Comparison of ENCODE assay signal across 9 cellular contexts in genomic region chr1:46643368-46643775, GRCh38. TPM values are rescaled to one million over a fixed set of nuclear protein-coding genes. Genes with fewer than 3 reads are reported as not detected.
DNase-seq lines count a peak whose midpoint lies in the region; ATAC-seq, FAIRE-seq and TF ChIP-seq lines count a peak whose summit lies in the region.
"Had no signal": no experiment of that assay in that cellular context is flagged by ENCODE, and none has a peak within 500 bp of the region (broad histone marks: within the 10 kb centered on the region; RNA-seq: fewer than 3 reads in every experiment).

No MANE protein-coding gene starts in this region.

- H3K27me3 ChIP-seq in BJ (ENCODE audit: control insufficient read depth, insufficient read depth, low read length): no peaks in the 10 kb centered on the region

- POLR2A ChIA-PET in BJ (lab: Charles Lee): interaction anchor here (0.6 to 1.4 kb wide), 4 partner anchors 10 to 899 kb away, joined by 3 to 5 read pairs (median 4); no protein-coding TSS in a partner anchor

- ATAC-seq in left colon (peak; percentile 82), HG03378 (IDR thresholded peaks at IDR 0.05; ENCODE audit: unreplicated experiment) (no peak)

- CTCF ChIA-PET in BJ (lab: Yijun Ruan, JAX): interaction anchor here (0.6 to 1.2 kb wide), 3 partner anchors 10 to 196 kb away, joined by 3 to 5 read pairs (median 3); no protein-coding TSS in a partner anchor

- FAIRE-seq in D721Med (lab: Jason Lieb, UNC): no peak

- no peak for TF ChIP-seq CTCF in BJ (IDR thresholded peaks at IDR 0.05; ENCODE audit: insufficient read depth, low read depth, low read length)
- TF ChIP-seq CTCF in D721Med (IDR thresholded peaks at IDR 0.05; ENCODE audit: insufficient read depth, missing control alignments): no peak

- intact Hi-C loops in left colon (cut with DNase I, micrococcal nuclease): no loop called here

- no peak overlapping the region for H3K4me3 ChIP-seq in BJ (ENCODE audit: low read depth, low read length)

- H3K27ac ChIP-seq in angular gyrus (ENCODE audit: low read depth, low read length): peak overlapping the region; percentile 48

- no peaks in the 10 kb centered on the region for H3K36me3 ChIP-seq in BJ (ENCODE audit: control insufficient read depth, insufficient read depth, low read length)

- peak; percentile 59 for DNase-seq in BJ (ENCODE audit: low read depth)
- peak; percentile 31 for DNase-seq in NCI-H1436 (lab: John Stamatoyannopoulos, UW)
- peak in 1 of 2 donors; percentile 48 for DNase-seq in left colon
- DNase-seq in HPDE6-E6E7 (ENCODE audit: extremely low spot score): no peak
- DNase-seq in D721Med (ENCODE audit: insufficient read length, low spot score): no peak
- DNase-seq in T-helper 1 cell: no peak
- DNase-seq: activated naive CD8-positive, alpha-beta T cell treated with anti-CD3 and anti-CD28 coated beads, Interleukin-2, amount 10 ng/mL, durations not matched to agents 7 days and 5 days had no signal

RNA-seq across cellular contexts. Expression of gene ATPAF1, which starts 24.8 kb away (rescaled TPM):
- polyA plus RNA-seq in BJ (2011; rRNA removed): 37.0 and 67.2 TPM in 2 replicates
- 17.8 and 19.1 TPM in 2 replicates for polyA minus RNA-seq in BJ (2011; rRNA and poly(A)+ RNA removed)
- total RNA-seq in left colon: 10 to 100 TPM; 52.2 to 53.0 TPM

RNA-seq across cellular contexts. Expression of gene MOB3C, which starts 26.8 kb away (rescaled TPM):
- 10.4 and 11.6 TPM in 2 replicates for polyA plus RNA-seq in BJ (2011; rRNA removed)
- polyA minus RNA-seq in BJ (2011; rRNA and poly(A)+ RNA removed): 6.8 and 8.9 TPM in 2 replicates
- 10 to 100 TPM; 15.6 to 18.1 TPM for total RNA-seq in left colon

RNA-seq across cellular contexts. Expression of gene TEX38, which starts 28.3 kb away (rescaled TPM):
- 0.07 TPM in 1 of 2 replicates, not detected in the other for polyA plus RNA-seq in BJ (2011; rRNA removed)
- polyA minus RNA-seq in BJ (2011; rRNA and poly(A)+ RNA removed): 0.19 TPM in 1 of 2 replicates, not detected in the other
- total RNA-seq in left colon: not detected
- total RNA-seq: activated naive CD8-positive, alpha-beta T cell treated with anti-CD3 and anti-CD28 coated beads, Interleukin-2, amount 10 ng/mL, durations not matched to agents 7 days and 5 days had no signal

RNA-seq across cellular contexts. Expression of gene MKNK1, which starts 39.3 kb away (rescaled TPM):
- polyA plus RNA-seq in BJ (2011; rRNA removed): 25.7 and 30.1 TPM in 2 replicates
- polyA minus RNA-seq in BJ (2011; rRNA and poly(A)+ RNA removed): 16.2 and 18.8 TPM in 2 replicates
- total RNA-seq in left colon: 10 to 100 TPM; 46.2 to 52.4 TPM

Comparison
In these comparisons a context has a peak if more than half of its experiments do, and no peak if none do; other contexts are left out.
1. DNase-seq: peak in BJ (single experiment) and NCI-H1436 (single experiment); none in HPDE6-E6E7 (single experiment), D721Med (single experiment) and T-helper 1 cell (0 of 5).